ENCODE assay signal across 8 cellular contexts in the genomic region with DNA sequence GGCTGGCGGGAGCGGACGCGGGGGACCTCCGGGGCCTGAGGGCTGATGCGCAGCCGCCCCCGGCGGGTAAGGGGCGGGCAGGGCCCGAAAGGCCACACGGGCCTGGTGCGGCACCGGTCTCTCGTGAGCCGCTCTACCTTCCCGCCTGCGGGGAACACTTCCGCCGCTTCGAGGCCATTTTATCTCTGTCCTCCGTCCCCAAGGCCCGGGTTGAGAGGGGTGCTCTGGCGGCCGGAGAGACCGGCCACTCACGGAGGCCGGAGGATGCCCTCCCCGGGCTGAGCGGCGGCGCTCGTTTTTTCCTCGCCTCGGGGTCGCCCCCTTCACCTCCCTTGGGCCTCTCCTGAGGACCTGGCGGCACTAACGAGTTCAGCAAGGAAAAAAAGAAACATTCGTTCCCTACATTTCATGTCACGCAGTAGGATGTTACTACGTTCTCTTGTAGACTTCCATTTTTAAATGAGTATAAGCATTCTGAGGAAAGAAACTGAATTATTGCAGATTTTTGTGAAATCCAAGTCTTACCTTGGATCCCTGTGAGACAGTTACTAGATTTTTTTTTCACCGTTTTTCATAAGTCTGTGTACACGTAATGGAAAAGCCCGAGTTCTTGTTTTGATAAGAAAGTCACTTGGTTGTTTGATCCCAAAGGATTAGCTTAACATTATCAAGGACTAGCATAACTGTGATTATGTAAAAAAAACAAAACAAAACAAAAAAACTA. TPM values are rescaled to one million over a fixed set of nuclear protein-coding genes. Genes with fewer than 3 reads are reported as not detected.
DNase-seq lines count a peak whose midpoint lies in the region; ATAC-seq, FAIRE-seq and TF ChIP-seq lines count a peak whose summit lies in the region.

No MANE protein-coding gene starts in this region.

- peaks cover 93% of the 10 kb centered on the region for H3K79me2 ChIP-seq in PC-9 (ENCODE audit: low read depth)

- whole genome bisulfite sequencing in thymus: under 1% methylated on average over 44 of the region's 44 CpGs

- peak; percentile 36 for ATAC-seq in GM19023 (IDR thresholded peaks at IDR 0.05; ENCODE audit: unreplicated experiment)
- ATAC-seq in HG03108 (IDR thresholded peaks at IDR 0.05; ENCODE audit: unreplicated experiment): peak; percentile 27

- TSS peak; percentile 37 for BruUV-seq in PC-9 (replicated peaks; lab: Mats Ljungman, UMichigan)

- H3K4me1 ChIP-seq in PC-9 (replicated peaks; ENCODE audit: insufficient read depth): peaks cover 17% of the 10 kb centered on the region
- peaks cover 6% of the 10 kb centered on the region for H3K4me1 ChIP-seq in thymus (ENCODE audit: control insufficient read depth, insufficient read depth, low read length)

- H3K27ac ChIP-seq in PC-9 (peak overlapping the region; percentile 91), coronary artery (peak overlapping the region; percentile 98 to 99), thymus (ENCODE audit: low read depth) (peak overlapping the region; percentile 100)

- peaks cover 4% of the 10 kb centered on the region; the same call in 1 of the 2 replicates for H3F3A ChIP-seq in PC-9 (ENCODE audit: insufficient read depth, low read depth)

- peaks cover 18% of the 10 kb centered on the region for H3K36me3 ChIP-seq in PC-9 (ENCODE audit: low read depth)
- peaks cover 10% of the 10 kb centered on the region for H3K36me3 ChIP-seq in thymus (ENCODE audit: control insufficient read depth, insufficient read depth)

- DNase-seq in COR-L47 (lab: John Stamatoyannopoulos, UW) (peak; percentile 17), PC-9 (no peak), coronary artery (ENCODE audit: low spot score) (no peak), lung microvascular endothelial cell (ENCODE audit: low read depth in 2 of 2) (peak; percentile 47 to 78), frontal cortex (ENCODE audit: low spot score in 2 of 2) (no peak)

- peak overlapping the region; percentile 69 for H3K4me3 ChIP-seq in PC-9
- peak overlapping the region; percentile 95 for H3K4me3 ChIP-seq in coronary artery
- H3K4me3 ChIP-seq in thymus (ENCODE audit: low read length): peak overlapping the region; percentile 100

- no peak for TF ChIP-seq CTCF in PC-9 (conservative IDR thresholded peaks at IDR 0.05)
- TF ChIP-seq CTCF in coronary artery (IDR thresholded peaks at IDR 0.05): no peak

- peak overlapping the region; percentile 66 for H2AFZ ChIP-seq in PC-9

- H3K9me3 ChIP-seq in PC-9 (ENCODE audit: insufficient read depth, low read depth) (no peaks in the 10 kb centered on the region), thymus (ENCODE audit: control insufficient read depth) (no peaks in the 10 kb centered on the region)

- peak overlapping the region; percentile 96 for H3K4me2 ChIP-seq in PC-9

- intact Hi-C loops in PC-9 (cut with micrococcal nuclease; ENCODE audit: unreplicated experiment): loop anchor here (1.0 to 2.0 kb wide), 3 partner anchors 33 to 63 kb away; a partner anchor contains a TSS

- H3K27me3 ChIP-seq in PC-9 (ENCODE audit: insufficient read depth, low read depth) (no peaks in the 10 kb centered on the region), thymus (ENCODE audit: control insufficient read depth, insufficient read depth) (no peaks in the 10 kb centered on the region)

- POLR2A ChIA-PET in PC-9 (lab: Charles Lee; ENCODE audit: unreplicated experiment): no interaction called here

- peaks cover 48% of the 10 kb centered on the region for H4K20me1 ChIP-seq in PC-9 (ENCODE audit: insufficient read depth)

- CTCF ChIA-PET in PC-9 (lab: Charles Lee): interaction anchor here (1.1 kb wide), 1 partner anchor 37 kb away, joined by 4 read pairs; no protein-coding TSS in a partner anchor

- no peak for FAIRE-seq in frontal cortex (lab: Jason Lieb, UNC)

- no peaks in the 10 kb centered on the region for H3K9me2 ChIP-seq in PC-9 (ENCODE audit: insufficient read depth)

RNA-seq across cellular contexts. Expression of a gene that starts 0.6 kb away (rescaled TPM):
- total RNA-seq in PC-9 (2021) (44.7 and 46.5 TPM in 2 replicates), lung microvascular endothelial cell (59.1 and 81.7 TPM in 2 replicates), frontal cortex (131 TPM)
- polyA plus RNA-seq in thymus: 141 TPM

RNA-seq across cellular contexts. Expression of a gene that starts 34.0 kb away (rescaled TPM):
- total RNA-seq in PC-9 (2021): 48.5 and 71.0 TPM in 2 replicates
- 22.2 and 48.2 TPM in 2 replicates for total RNA-seq in lung microvascular endothelial cell
- 18.7 TPM for polyA plus RNA-seq in thymus
- 100 TPM for total RNA-seq in frontal cortex

RNA-seq across cellular contexts. Expression of a gene that starts 34.8 kb away (rescaled TPM):
- total RNA-seq in PC-9 (2021) (49.6 and 63.3 TPM in 2 replicates), lung microvascular endothelial cell (133 and 182 TPM in 2 replicates), frontal cortex (44.8 TPM)
- polyA plus RNA-seq in thymus: 759 TPM

Comparison
In these comparisons a context has a peak if more than half of its experiments do, and no peak if none do; other contexts are left out.
1. DNase-seq: peak in COR-L47 (single experiment) and lung microvascular endothelial cell (2 of 2); none in PC-9 (0 of 2), coronary artery (single experiment) and frontal cortex (0 of 2).
2. Peak in every context shown above with its lines, with median percentiles within 50 percentile points of each other: H3K27ac ChIP-seq and H3K4me3 ChIP-seq.